Comparison of ENCODE assay signal across 8 cellular contexts in the genomic region with DNA sequence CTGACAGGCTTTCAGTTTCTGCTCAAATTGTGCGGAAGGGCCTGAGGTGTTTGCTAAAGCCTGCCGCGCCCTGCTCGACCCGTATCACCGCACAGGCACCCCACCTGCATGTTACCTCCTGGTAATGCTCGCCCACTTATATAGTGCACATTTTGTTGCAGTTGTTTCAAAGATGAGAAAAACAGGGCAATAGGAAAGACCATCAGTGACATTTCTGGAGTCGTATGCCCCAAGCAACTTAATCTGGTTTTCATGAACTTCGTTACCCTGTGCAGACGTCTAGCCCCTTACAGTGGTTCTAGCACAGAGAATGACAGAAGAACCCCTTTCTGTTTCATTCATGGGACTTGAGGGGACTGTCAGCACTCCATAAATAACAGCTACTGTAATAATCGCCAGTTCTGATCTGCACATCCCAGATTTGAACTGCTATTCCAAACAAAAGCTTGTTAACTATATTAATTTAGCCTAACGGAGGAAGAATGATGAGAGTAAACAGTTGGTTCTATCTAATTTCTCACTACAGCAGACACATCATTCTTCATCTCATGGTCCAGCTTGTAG.
A peak's percentile ranks its signal among the peaks of the same experiment; 100 is the strongest.
DNase-seq lines count a peak whose midpoint lies in the region; ATAC-seq and TF ChIP-seq lines count a peak whose summit lies in the region.

No MANE protein-coding gene starts in this region.

- TF ChIP-seq RAD21 in Ishikawa (IDR thresholded peaks at IDR 0.05; ENCODE audit: low read depth) = no peak

- H3K27ac Mint-ChIP-seq in nephron = peak overlapping the region; percentile 62 to 98 (median 85)

- H3K4me3 ChIP-seq in GM08714 (ENCODE audit: low read length) = peak overlapping the region; percentile 12; the same call in 1 of the 2 replicates
- peak overlapping the region; percentile 80 for H3K4me3 ChIP-seq in coronary artery

- ATAC-seq in GM21529 (IDR thresholded peaks at IDR 0.05; ENCODE audit: unreplicated experiment) = peak; percentile 20

- TF ChIP-seq EP300 in Ishikawa (IDR thresholded peaks at IDR 0.05; ENCODE audit: borderline replicate concordance) = no peak

- no peaks in the 10 kb centered on the region for H3K27me3 Mint-ChIP-seq in nephron (ENCODE audit: low read depth)

- H3K4me1 Mint-ChIP-seq in nephron = peaks cover 27% of the 10 kb centered on the region

- DNase-seq in coronary artery (ENCODE audit: low spot score) (no peak), GM20000 (ENCODE audit: low spot score) (no peak), GM13976 (ENCODE audit: low spot score) (no peak), NCI-H510A (lab: John Stamatoyannopoulos, UW) (no peak)

- in situ Hi-C loops in GM13976 (cut with MboI; ENCODE audit: low sequenced_read_pairs, unreplicated experiment) = loop anchor here (25.0 kb wide), 1 partner anchor 431 kb away; no protein-coding TSS in a partner anchor

- no peak for TF ChIP-seq CTCF in coronary artery (IDR thresholded peaks at IDR 0.05)
- peak in 1 of 3 experiments; percentile 1 for TF ChIP-seq CTCF in nephron (IDR thresholded peaks at IDR 0.05; ENCODE audit: unreplicated experiment in 3 of 3)
- no peak for TF ChIP-seq CTCF in GM20000 (IDR thresholded peaks at IDR 0.05; ENCODE audit: extremely low read depth, missing control alignments)
- TF ChIP-seq CTCF in GM13976 (IDR thresholded peaks at IDR 0.05; ENCODE audit: borderline replicate concordance, control extremely low read depth, extremely low read depth, insufficient read depth, missing control alignments) = no peak

- peak overlapping the region; percentile 64 to 85 (median 80) for H3K4me3 Mint-ChIP-seq in nephron

- no peaks in the 10 kb centered on the region for H3K9me3 Mint-ChIP-seq in nephron

- peak overlapping the region; percentile 92 to 94 for H3K27ac ChIP-seq in coronary artery

- H3K36me3 Mint-ChIP-seq in nephron (ENCODE audit: low read depth) = peaks cover 16% of the 10 kb centered on the region

TF ChIP-seq in Ishikawa, 13 proteins besides CTCF, POLR2A, EP300 and RAD21:
- no peak for TF ChIP-seq YY1 (IDR thresholded peaks at IDR 0.05; ENCODE audit: low read depth)
- TF ChIP-seq TCF12 (IDR thresholded peaks at IDR 0.05; ENCODE audit: low read depth) = 0 out of 2 replicates have a peak, but pooled peaks have one; percentile 9
